19 cellular contexts compared by ENCODE assay signal in genomic region chr20:31707258-31707615, GRCh38. TPM values are rescaled to one million over a fixed set of nuclear protein-coding genes. Genes with fewer than 3 reads are reported as not detected.
DNase-seq lines count a peak whose midpoint lies in the region; ATAC-seq and TF ChIP-seq lines count a peak whose summit lies in the region.
"Had no signal": no experiment of that assay in that cellular context is flagged by ENCODE, and none has a peak within 500 bp of the region (broad histone marks: within the 10 kb centered on the region; RNA-seq: fewer than 3 reads in every experiment).

No MANE protein-coding gene starts in this region.

- H2AK5ac ChIP-seq in mesenchymal stem cell (ENCODE audit: low read length, severe bottlenecking) = no peak overlapping the region

- H3K4me1 ChIP-seq in mesenchymal stem cell (ENCODE audit: control insufficient read depth, insufficient read depth, low read depth, low read length) = peaks cover 41% of the 10 kb centered on the region

- H3K4me3 ChIP-seq in mesenchymal stem cell (ENCODE audit: insufficient read depth in 1 of 2, low read depth in 1 of 2, low read length in 2 of 2) = no peak overlapping the region
- H3K4me3 ChIP-seq: HAP-1, lung had no signal

- H3K79me1 ChIP-seq in mesenchymal stem cell (replicated peaks; ENCODE audit: low read length, poor library complexity, severe bottlenecking) = no peaks in the 10 kb centered on the region

- peaks cover 58% of the 10 kb centered on the region for H3K4me1 Mint-ChIP-seq in activated naive CD8-positive, alpha-beta T cell (ENCODE audit: low read depth)
- H3K4me1 Mint-ChIP-seq in activated naive CD8-positive, alpha-beta T cell treated with anti-CD3 and anti-CD28 coated beads for 36 hours = peaks cover 63% of the 10 kb centered on the region
- H3K4me1 Mint-ChIP-seq in activated T-helper 1 cell treated with anti-CD3 and anti-CD28 coated beads, Interleukin-12 subunit alpha, Interleukin-12 subunit beta, Interleukin-2, Interleukin-4 antibody, amounts not matched to agents 30 ng/mL and 10 ng/mL and 1 ng/mL, durations not matched to agents 14 hours and 24 hours and 36 hours (ENCODE audit: low read depth) = peaks cover 73% of the 10 kb centered on the region
- peaks cover 45% of the 10 kb centered on the region for H3K4me1 Mint-ChIP-seq in type B pancreatic cell (ENCODE audit: unreplicated experiment)

- H3K4ac ChIP-seq in mesenchymal stem cell (ENCODE audit: low read depth in 1 of 2, low read length in 2 of 2) = no peak overlapping the region

- 94% methylated on average over 5 of the region's 5 CpGs for WGBS in mesenchymal stem cell

- no peaks in the 10 kb centered on the region for H3K9me3 Mint-ChIP-seq in activated naive CD8-positive, alpha-beta T cell (ENCODE audit: low read depth)
- H3K9me3 Mint-ChIP-seq in activated naive CD8-positive, alpha-beta T cell treated with anti-CD3 and anti-CD28 coated beads for 36 hours = no peaks in the 10 kb centered on the region
- no peaks in the 10 kb centered on the region for H3K9me3 Mint-ChIP-seq in activated T-helper 1 cell treated with anti-CD3 and anti-CD28 coated beads, Interleukin-12 subunit alpha, Interleukin-12 subunit beta, Interleukin-2, Interleukin-4 antibody, amounts not matched to agents 30 ng/mL and 10 ng/mL and 1 ng/mL, durations not matched to agents 14 hours and 24 hours and 36 hours
- H3K9me3 Mint-ChIP-seq in type B pancreatic cell = no peaks in the 10 kb centered on the region
- H3K9me3 Mint-ChIP-seq: activated B cell treated with CpG ODN at 0.5 μM for 24 hours; central memory CD8-positive, alpha-beta T cell; neural crest cell had no signal

- H2BK5ac ChIP-seq in mesenchymal stem cell (ENCODE audit: low read depth, low read length, poor library complexity, severe bottlenecking) = no peak overlapping the region

- no peak overlapping the region for H4K8ac ChIP-seq in mesenchymal stem cell (ENCODE audit: low read length)

- no peak for TF ChIP-seq CTCF in type B pancreatic cell (conservative IDR thresholded peaks at IDR 0.05)

- no peak overlapping the region for H2BK15ac ChIP-seq in mesenchymal stem cell (ENCODE audit: low read depth, poor library complexity, severe bottlenecking)

- ATAC-seq in HG03139 (IDR thresholded peaks at IDR 0.05; ENCODE audit: unreplicated experiment) = no peak
- ATAC-seq in GM21529 (IDR thresholded peaks at IDR 0.05; ENCODE audit: unreplicated experiment) = no peak

- H3K27me3 ChIP-seq in mesenchymal stem cell (ENCODE audit: control insufficient read depth in 1 of 2, insufficient read depth in 1 of 2, low read length in 2 of 2) = no peaks in the 10 kb centered on the region

- no peak overlapping the region for H2AFZ ChIP-seq in mesenchymal stem cell (ENCODE audit: low read depth, low read length)

- H3K9ac ChIP-seq in mesenchymal stem cell (ENCODE audit: low read length) = no peak overlapping the region

- intact Hi-C loops in activated T-helper 1 cell treated with anti-CD3 and anti-CD28 coated beads, Interleukin-12 subunit alpha, Interleukin-12 subunit beta, Interleukin-2, Interleukin-4 antibody, amounts not matched to agents 30 ng/mL and 10 ng/mL and 1 ng/mL, durations not matched to agents 14 hours and 24 hours and 36 hours (cut with micrococcal nuclease) = no loop called here

- H4K91ac ChIP-seq in mesenchymal stem cell (ENCODE audit: low read length) = no peak overlapping the region

- no peak overlapping the region for H3K14ac ChIP-seq in mesenchymal stem cell (ENCODE audit: low read length in 2 of 2)

- H3K36me3 ChIP-seq in mesenchymal stem cell (ENCODE audit: control insufficient read depth in 1 of 2, insufficient read depth in 2 of 2, low read depth in 1 of 2, low read length in 2 of 2) = peaks cover 43 to 75% of the 10 kb centered on the region in 2 experiments

- peaks cover 23% of the 10 kb centered on the region for H3K36me3 Mint-ChIP-seq in activated naive CD8-positive, alpha-beta T cell
- H3K36me3 Mint-ChIP-seq in activated naive CD8-positive, alpha-beta T cell treated with anti-CD3 and anti-CD28 coated beads for 36 hours = peaks cover 77% of the 10 kb centered on the region
- peaks cover 66% of the 10 kb centered on the region for H3K36me3 Mint-ChIP-seq in activated T-helper 1 cell treated with anti-CD3 and anti-CD28 coated beads, Interleukin-12 subunit alpha, Interleukin-12 subunit beta, Interleukin-2, Interleukin-4 antibody, amounts not matched to agents 30 ng/mL and 10 ng/mL and 1 ng/mL, durations not matched to agents 14 hours and 24 hours and 36 hours (ENCODE audit: low read depth)
- H3K36me3 Mint-ChIP-seq in type B pancreatic cell = peaks cover 42% of the 10 kb centered on the region

- H3K27ac Mint-ChIP-seq in activated naive CD8-positive, alpha-beta T cell = peak overlapping the region; percentile 75
- H3K27ac Mint-ChIP-seq in activated naive CD8-positive, alpha-beta T cell treated with anti-CD3 and anti-CD28 coated beads for 36 hours = no peak overlapping the region
- H3K27ac Mint-ChIP-seq in activated T-helper 1 cell treated with anti-CD3 and anti-CD28 coated beads, Interleukin-12 subunit alpha, Interleukin-12 subunit beta, Interleukin-2, Interleukin-4 antibody, amounts not matched to agents 30 ng/mL and 10 ng/mL and 1 ng/mL, durations not matched to agents 14 hours and 24 hours and 36 hours = peak overlapping the region; percentile 68
- peak overlapping the region; percentile 95 for H3K27ac Mint-ChIP-seq in type B pancreatic cell

- peak overlapping the region; percentile 94 for H3K27ac ChIP-seq in mesenchymal stem cell (ENCODE audit: low read length, poor library complexity, severe bottlenecking)

- H3K18ac ChIP-seq in mesenchymal stem cell (ENCODE audit: low read depth in 1 of 2, low read length in 2 of 2) = no peak overlapping the region

- H2BK120ac ChIP-seq in mesenchymal stem cell (ENCODE audit: low read depth, low read length) = no peak overlapping the region

- no peak overlapping the region for H3K4me3 Mint-ChIP-seq in activated naive CD8-positive, alpha-beta T cell
- H3K4me3 Mint-ChIP-seq in activated naive CD8-positive, alpha-beta T cell treated with anti-CD3 and anti-CD28 coated beads for 36 hours = no peak overlapping the region
- peak overlapping the region; percentile 5 for H3K4me3 Mint-ChIP-seq in activated T-helper 1 cell treated with anti-CD3 and anti-CD28 coated beads, Interleukin-12 subunit alpha, Interleukin-12 subunit beta, Interleukin-2, Interleukin-4 antibody, amounts not matched to agents 30 ng/mL and 10 ng/mL and 1 ng/mL, durations not matched to agents 14 hours and 24 hours and 36 hours
- no peak overlapping the region for H3K4me3 Mint-ChIP-seq in type B pancreatic cell
- H3K4me3 Mint-ChIP-seq: activated B cell treated with CpG ODN at 0.5 μM for 24 hours; central memory CD8-positive, alpha-beta T cell; neural crest cell had no signal

- no peak for DNase-seq in activated naive CD8-positive, alpha-beta T cell treated with anti-CD3 and anti-CD28 coated beads for 36 hours
- no peak for DNase-seq in activated T-helper 1 cell treated with anti-CD3 and anti-CD28 coated beads, Interleukin-12 subunit alpha, Interleukin-12 subunit beta, Interleukin-2, Interleukin-4 antibody, amounts not matched to agents 30 ng/mL and 10 ng/mL and 1 ng/mL, durations not matched to agents 14 hours and 24 hours and 36 hours (ENCODE audit: low spot score)
- DNase-seq in mesenchymal stem cell = no peak
- DNase-seq in type B pancreatic cell (ENCODE audit: extremely low spot score, unreplicated experiment) = no peak
- DNase-seq in DMS114 treated with DMSO at 0.1 percent for 48 hours (lab: John Stamatoyannopoulos, UW; ENCODE audit: unreplicated experiment) = no peak
- DNase-seq: activated B cell treated with CpG ODN at 0.5 μM for 24 hours; COR-L47; foreskin fibroblast; GDM1; NCI-H748 treated with DMSO at 0.1 percent for 48 hours; stimulated activated CD4-positive, alpha-beta T cell treated with anti-CD3 and anti-CD28 coated beads, Interleukin-2, amount 100 ng/mL, for 24 hours; T-helper 1 cell had no signal

- H3K9me3 ChIP-seq in mesenchymal stem cell (ENCODE audit: control insufficient read depth, low read length) = no peaks in the 10 kb centered on the region
- H3K9me3 ChIP-seq: HAP-1 had no signal

- H3K27me3 Mint-ChIP-seq in activated naive CD8-positive, alpha-beta T cell = no peaks in the 10 kb centered on the region
- H3K27me3 Mint-ChIP-seq in activated naive CD8-positive, alpha-beta T cell treated with anti-CD3 and anti-CD28 coated beads for 36 hours = no peaks in the 10 kb centered on the region
- H3K27me3 Mint-ChIP-seq in activated T-helper 1 cell treated with anti-CD3 and anti-CD28 coated beads, Interleukin-12 subunit alpha, Interleukin-12 subunit beta, Interleukin-2, Interleukin-4 antibody, amounts not matched to agents 30 ng/mL and 10 ng/mL and 1 ng/mL, durations not matched to agents 14 hours and 24 hours and 36 hours (ENCODE audit: insufficient read depth) = no peaks in the 10 kb centered on the region
- H3K27me3 Mint-ChIP-seq in type B pancreatic cell = no peaks in the 10 kb centered on the region
- H3K27me3 Mint-ChIP-seq: activated B cell treated with CpG ODN at 0.5 μM for 24 hours; central memory CD8-positive, alpha-beta T cell had no signal

- H3K23ac ChIP-seq in mesenchymal stem cell (ENCODE audit: low read length in 2 of 2) = no peak overlapping the region

- no peak overlapping the region for H2BK12ac ChIP-seq in mesenchymal stem cell (ENCODE audit: low read length in 2 of 2)

- H3K4me2 ChIP-seq in mesenchymal stem cell (ENCODE audit: low read length, poor library complexity, severe bottlenecking) = no peak overlapping the region

RNA-seq across cellular contexts. Expression of gene BCL2L1, which starts 15.4 kb away (rescaled TPM):
- 100 to 1,000 TPM; 196 to 206 TPM for total RNA-seq in activated naive CD8-positive, alpha-beta T cell treated with anti-CD3 and anti-CD28 coated beads for 36 hours
- 417 and 420 TPM in 2 replicates for total RNA-seq in activated T-helper 1 cell treated with anti-CD3 and anti-CD28 coated beads, Interleukin-12 subunit alpha, Interleukin-12 subunit beta, Interleukin-2, Interleukin-4 antibody, amounts not matched to agents 30 ng/mL and 10 ng/mL and 1 ng/mL, durations not matched to agents 14 hours and 24 hours and 36 hours
- polyA plus RNA-seq in mesenchymal stem cell (2013, experiment 1 of 2) = 116 TPM
- 114 TPM for polyA plus RNA-seq in mesenchymal stem cell (2013, experiment 2 of 2)
- total RNA-seq in type B pancreatic cell (ENCODE audit: low replicate concordance) = 142 and 243 TPM in 2 replicates

RNA-seq across cellular contexts. Expression of gene TPX2, which starts 31.9 kb away (rescaled TPM):
- total RNA-seq in activated naive CD8-positive, alpha-beta T cell treated with anti-CD3 and anti-CD28 coated beads for 36 hours = 100 to 1,000 TPM; 111 TPM
- total RNA-seq in activated T-helper 1 cell treated with anti-CD3 and anti-CD28 coated beads, Interleukin-12 subunit alpha, Interleukin-12 subunit beta, Interleukin-2, Interleukin-4 antibody, amounts not matched to agents 30 ng/mL and 10 ng/mL and 1 ng/mL, durations not matched to agents 14 hours and 24 hours and 36 hours = 53.3 and 54.4 TPM in 2 replicates
- 20.9 TPM for polyA plus RNA-seq in mesenchymal stem cell (2013, experiment 1 of 2)
- polyA plus RNA-seq in mesenchymal stem cell (2013, experiment 2 of 2) = 21.1 TPM
- total RNA-seq in type B pancreatic cell (ENCODE audit: low replicate concordance) = 45.0 and 130 TPM in 2 replicates
